In genomic region chr9:76893395-76893932, GRCh38 we compare ENCODE assay signal across 17 cellular contexts. TPM values are rescaled to one million over a fixed set of nuclear protein-coding genes. Genes with fewer than 3 reads are reported as not detected.
A peak's percentile ranks its signal among the peaks of the same experiment; 100 is the strongest.
DNase-seq lines count a peak whose midpoint lies in the region; ATAC-seq and TF ChIP-seq lines count a peak whose summit lies in the region.
"Had no signal": no experiment of that assay in that cellular context is flagged by ENCODE, and none has a peak within 500 bp of the region (broad histone marks: within the 10 kb centered on the region; RNA-seq: fewer than 3 reads in every experiment).

No MANE protein-coding gene starts in this region.

- H3K9me3 ChIP-seq in gastroesophageal sphincter (no peaks in the 10 kb centered on the region), psoas muscle (no peaks in the 10 kb centered on the region), uterus (no peaks in the 10 kb centered on the region)
- H3K9me3 ChIP-seq: left ventricle myocardium inferior had no signal

- intact Hi-C loops in psoas muscle (cut with DNase I) (no loop called here), uterus (cut with DNase I; ENCODE audit: low total_unique reads) (no loop called here)
- intact Hi-C loops in activated naive CD4-positive, alpha-beta T cell treated with anti-CD3 and anti-CD28 coated beads for 36 hours (cut with micrococcal nuclease) = no loop called here

- no peaks in the 10 kb centered on the region for H3K27me3 ChIP-seq in gastroesophageal sphincter
- H3K27me3 ChIP-seq in psoas muscle (ENCODE audit: insufficient read depth in 3 of 3, low read length in 2 of 3) = no peaks in the 10 kb centered on the region
- H3K27me3 ChIP-seq in uterus = no peaks in the 10 kb centered on the region

- peak; percentile 80 for ATAC-seq in gastroesophageal sphincter
- peak in 3 of 4 donors; percentile 33 to 55 (median 49) for ATAC-seq in psoas muscle
- ATAC-seq: Panc1 had no signal

- TF ChIP-seq POLR2A in gastroesophageal sphincter (IDR thresholded peaks at IDR 0.05) (no peak), uterus (IDR thresholded peaks at IDR 0.05) (no peak)

- H3K36me3 ChIP-seq in gastroesophageal sphincter (no peaks in the 10 kb centered on the region), psoas muscle (ENCODE audit: insufficient read depth in 1 of 2, low read depth in 1 of 2) (no peaks in the 10 kb centered on the region), uterus (no peaks in the 10 kb centered on the region)
- H3K36me3 ChIP-seq: left ventricle myocardium inferior had no signal

- CTCF ChIA-PET in activated naive CD4-positive, alpha-beta T cell treated with anti-CD3 and anti-CD28 coated beads for 36 hours (lab: Charles Lee) = no interaction called here

- H3K4me1 Mint-ChIP-seq in activated naive CD4-positive, alpha-beta T cell treated with anti-CD3 and anti-CD28 coated beads for 36 hours (ENCODE audit: low read depth) = no peaks in the 10 kb centered on the region
- H3K4me1 Mint-ChIP-seq: CD8-positive, alpha-beta memory T cell had no signal

- DNase-seq in NCI-H1092 treated with DMSO at 0.1 percent for 48 hours (lab: John Stamatoyannopoulos, UW) (peak; percentile 61), NCI-H1092 (lab: John Stamatoyannopoulos, UW) (no peak), psoas muscle (peak in 1 of 2 donors; percentile 22), uterus (peak in 1 of 2 donors; percentile 29), NCI-H1436 (lab: John Stamatoyannopoulos, UW) (no peak), CD1c-positive myeloid dendritic cell (ENCODE audit: extremely low spot score) (no peak)
- DNase-seq in activated naive CD4-positive, alpha-beta T cell treated with anti-CD3 and anti-CD28 coated beads for 36 hours = no peak
- DNase-seq: 8988T; CD8-positive, alpha-beta memory T cell; GDM1; left ventricle myocardium inferior; NCI-H187; NCI-H524 treated with DMSO at 0.1 percent for 48 hours had no signal

- TF ChIP-seq CTCF in gastroesophageal sphincter (IDR thresholded peaks at IDR 0.05) (no peak), psoas muscle (IDR thresholded peaks at IDR 0.05) (no peak), uterus (IDR thresholded peaks at IDR 0.05) (no peak)

- H3K36me3 Mint-ChIP-seq in activated naive CD4-positive, alpha-beta T cell treated with anti-CD3 and anti-CD28 coated beads for 36 hours (ENCODE audit: low read depth) = no peaks in the 10 kb centered on the region
- H3K36me3 Mint-ChIP-seq: activated naive CD8-positive, alpha-beta T cell; CD8-positive, alpha-beta memory T cell had no signal

- H3K27ac ChIP-seq in gastroesophageal sphincter (peak overlapping the region; percentile 84 to 99 (median 92)), psoas muscle (no peak overlapping the region), uterus (peak overlapping the region; percentile 60 to 66)
- H3K27ac ChIP-seq: epithelial cell of prostate, left ventricle myocardium inferior had no signal

- H3K27me3 Mint-ChIP-seq in activated naive CD4-positive, alpha-beta T cell treated with anti-CD3 and anti-CD28 coated beads for 36 hours (ENCODE audit: low read depth) = peaks cover 7% of the 10 kb centered on the region

- WGBS in gastroesophageal sphincter (ENCODE audit: low coverage in 1 of 2), 2 donors = 26 to 29% methylated on average over 4 of the region's 4 CpGs
- WGBS in psoas muscle, 3 donors = 21 to 38% (median 23%) methylated on average over 4 of the region's 4 CpGs

- H3K9me3 Mint-ChIP-seq in activated naive CD4-positive, alpha-beta T cell treated with anti-CD3 and anti-CD28 coated beads for 36 hours = no peaks in the 10 kb centered on the region

- H3K4me3 ChIP-seq in gastroesophageal sphincter = peak overlapping the region in 1 of 2 donors; percentile 2
- H3K4me3 ChIP-seq in psoas muscle = no peak overlapping the region
- H3K4me3 ChIP-seq in uterus = no peak overlapping the region
- H3K4me3 ChIP-seq: left ventricle myocardium inferior had no signal

- H3K4me1 ChIP-seq in gastroesophageal sphincter (peaks cover under 1 to 95% (median 14%) of the 10 kb centered on the region in 3 donors), psoas muscle (no peaks in the 10 kb centered on the region), uterus (no peaks in the 10 kb centered on the region)
- H3K4me1 ChIP-seq: left ventricle myocardium inferior had no signal

- H3K4me3 Mint-ChIP-seq in activated naive CD4-positive, alpha-beta T cell treated with anti-CD3 and anti-CD28 coated beads for 36 hours = no peak overlapping the region
- H3K4me3 Mint-ChIP-seq: activated naive CD8-positive, alpha-beta T cell; CD8-positive, alpha-beta memory T cell had no signal

- peak; percentile 86 for TF ChIP-seq EP300 in gastroesophageal sphincter (IDR thresholded peaks at IDR 0.05)

- no peak overlapping the region for H3K27ac Mint-ChIP-seq in activated naive CD4-positive, alpha-beta T cell treated with anti-CD3 and anti-CD28 coated beads for 36 hours
- H3K27ac Mint-ChIP-seq: activated naive CD8-positive, alpha-beta T cell; CD8-positive, alpha-beta memory T cell had no signal

RNA-seq across cellular contexts. Expression of gene PRUNE2, which starts 12.4 kb away (rescaled TPM):
- 100 to 1,000 TPM; 561 to 930 (median 763) TPM for total RNA-seq in gastroesophageal sphincter
- total RNA-seq in psoas muscle = 10 to 100 TPM in 2 of 4 donors, 1 to 10 TPM in 2; 2.0 to 79.9 (median 24.7) TPM
- polyA plus RNA-seq in psoas muscle = 1 to 10 TPM; 1.2 to 3.6 (median 1.7) TPM
- 100 to 1,000 TPM in 2 of 4 donors, 10 to 100 TPM in 2; 51.4 to 187 (median 97.1) TPM for total RNA-seq in uterus
- under 1 TPM in 1 of 2 experiments, not detected in 1; 0.38 TPM for total RNA-seq in activated naive CD4-positive, alpha-beta T cell treated with anti-CD3 and anti-CD28 coated beads for 36 hours
